ENCODE assay signal across 12 cellular contexts in genomic region chr9:96149881-96150280, GRCh38.
DNase-seq lines count a peak whose midpoint lies in the region; ATAC-seq and TF ChIP-seq lines count a peak whose summit lies in the region.
"Had no signal": no experiment of that assay in that cellular context is flagged by ENCODE, and none has a peak within 500 bp of the region (broad histone marks: within the 10 kb centered on the region; RNA-seq: fewer than 3 reads in every experiment).

No MANE protein-coding gene starts in this region.

- ATAC-seq in HG02623 (IDR thresholded peaks at IDR 0.05; ENCODE audit: unreplicated experiment) (peak; percentile 31), HG03565 (IDR thresholded peaks at IDR 0.05; ENCODE audit: unreplicated experiment) (peak; percentile 31)
- ATAC-seq in stimulated activated memory B cell treated with anti-CD40 and anti-IgM and Interleukin-4, amounts not matched to agents 10 μg/mL and 1 μg/mL and 100 μg/mL, for 72 hours, result peak; percentile 22
- ATAC-seq: A549 had no signal

- DNase-seq in activated CD4-positive, alpha-beta T cell treated with anti-CD3 and anti-CD28 coated beads, Interleukin-2, amount 10 ng/mL, durations not matched to agents 24 days and 14 days, result no peak
- no peak for DNase-seq in activated CD4-positive, alpha-beta T cell treated with anti-CD3 and anti-CD28 coated beads, Interleukin-2, amount 50 U/mL, for 48 hours
- DNase-seq in foreskin melanocyte (no peak), progenitor cell of endocrine pancreas (ENCODE audit: low spot score, unreplicated experiment) (no peak), nephron progenitor cell (no peak)
- DNase-seq: left ventricle myocardium inferior, PC-9, tibial artery had no signal

- peak overlapping the region; percentile 68 for H3K27ac Mint-ChIP-seq in activated CD4-positive, alpha-beta T cell treated with anti-CD3 and anti-CD28 coated beads, Interleukin-2, amount 10 ng/mL, durations not matched to agents 24 days and 14 days
- H3K27ac Mint-ChIP-seq in stimulated activated memory B cell treated with anti-CD40 and anti-IgM and Interleukin-4, amounts not matched to agents 10 μg/mL and 1 μg/mL and 100 μg/mL, for 72 hours, result no peak overlapping the region
- H3K27ac Mint-ChIP-seq in progenitor cell of endocrine pancreas (no peak overlapping the region), nephron progenitor cell (no peak overlapping the region)

- peaks cover 2% of the 10 kb centered on the region for H3K36me3 Mint-ChIP-seq in activated CD4-positive, alpha-beta T cell treated with anti-CD3 and anti-CD28 coated beads, Interleukin-2, amount 10 ng/mL, durations not matched to agents 24 days and 14 days (ENCODE audit: low read depth)
- no peaks in the 10 kb centered on the region for H3K36me3 Mint-ChIP-seq in stimulated activated memory B cell treated with anti-CD40 and anti-IgM and Interleukin-4, amounts not matched to agents 10 μg/mL and 1 μg/mL and 100 μg/mL, for 72 hours
- H3K36me3 Mint-ChIP-seq in progenitor cell of endocrine pancreas (ENCODE audit: insufficient read depth), result no peaks in the 10 kb centered on the region
- H3K36me3 Mint-ChIP-seq in nephron progenitor cell (ENCODE audit: low read depth), result peaks cover 9% of the 10 kb centered on the region

- peaks cover 21% of the 10 kb centered on the region for H3K27me3 Mint-ChIP-seq in activated CD4-positive, alpha-beta T cell treated with anti-CD3 and anti-CD28 coated beads, Interleukin-2, amount 10 ng/mL, durations not matched to agents 24 days and 14 days
- peaks cover 34% of the 10 kb centered on the region for H3K27me3 Mint-ChIP-seq in stimulated activated memory B cell treated with anti-CD40 and anti-IgM and Interleukin-4, amounts not matched to agents 10 μg/mL and 1 μg/mL and 100 μg/mL, for 72 hours
- H3K27me3 Mint-ChIP-seq in progenitor cell of endocrine pancreas (peaks cover 6% of the 10 kb centered on the region), nephron progenitor cell (ENCODE audit: low read depth, poor library complexity) (peaks cover 3% of the 10 kb centered on the region)

- TF ChIP-seq CTCF in progenitor cell of endocrine pancreas (IDR thresholded peaks at IDR 0.05; ENCODE audit: unreplicated experiment) (no peak), nephron progenitor cell (IDR thresholded peaks at IDR 0.05) (no peak)

- H3K9me3 Mint-ChIP-seq in activated CD4-positive, alpha-beta T cell treated with anti-CD3 and anti-CD28 coated beads, Interleukin-2, amount 10 ng/mL, durations not matched to agents 24 days and 14 days, result no peaks in the 10 kb centered on the region
- H3K9me3 Mint-ChIP-seq in stimulated activated memory B cell treated with anti-CD40 and anti-IgM and Interleukin-4, amounts not matched to agents 10 μg/mL and 1 μg/mL and 100 μg/mL, for 72 hours, result no peaks in the 10 kb centered on the region
- H3K9me3 Mint-ChIP-seq in progenitor cell of endocrine pancreas (ENCODE audit: low read depth) (peaks cover 6% of the 10 kb centered on the region), nephron progenitor cell (peaks cover 15% of the 10 kb centered on the region)

- intact Hi-C loops in activated CD4-positive, alpha-beta T cell treated with anti-CD3 and anti-CD28 coated beads, Interleukin-2, amount 10 ng/mL, durations not matched to agents 24 days and 14 days (cut with micrococcal nuclease), result loop anchor here (1.0 to 10.0 kb wide), 5 partner anchors 29 to 425 kb away; no protein-coding TSS in a partner anchor

- H3K4me1 Mint-ChIP-seq in activated CD4-positive, alpha-beta T cell treated with anti-CD3 and anti-CD28 coated beads, Interleukin-2, amount 10 ng/mL, durations not matched to agents 24 days and 14 days, result peaks cover 32% of the 10 kb centered on the region
- H3K4me1 Mint-ChIP-seq in stimulated activated memory B cell treated with anti-CD40 and anti-IgM and Interleukin-4, amounts not matched to agents 10 μg/mL and 1 μg/mL and 100 μg/mL, for 72 hours, result peaks cover 25% of the 10 kb centered on the region
- H3K4me1 Mint-ChIP-seq in progenitor cell of endocrine pancreas (ENCODE audit: low read depth) (no peaks in the 10 kb centered on the region), nephron progenitor cell (peaks cover 13% of the 10 kb centered on the region)

- H3K4me3 Mint-ChIP-seq in activated CD4-positive, alpha-beta T cell treated with anti-CD3 and anti-CD28 coated beads, Interleukin-2, amount 10 ng/mL, durations not matched to agents 24 days and 14 days, result peak overlapping the region; percentile 58
- H3K4me3 Mint-ChIP-seq in stimulated activated memory B cell treated with anti-CD40 and anti-IgM and Interleukin-4, amounts not matched to agents 10 μg/mL and 1 μg/mL and 100 μg/mL, for 72 hours, result peak overlapping the region; percentile 54
- H3K4me3 Mint-ChIP-seq in progenitor cell of endocrine pancreas (ENCODE audit: low read depth), result no peak overlapping the region
- H3K4me3 Mint-ChIP-seq in nephron progenitor cell, result no peak overlapping the region

Comparison
In these comparisons a context has a peak if more than half of its experiments do, and no peak if none do; other contexts are left out.
1. H3K4me3 Mint-ChIP-seq: peak in activated CD4-positive, alpha-beta T cell treated with anti-CD3 and anti-CD28 coated beads, Interleukin-2, amount 10 ng/mL, durations not matched to agents 24 days and 14 days (single experiment) and stimulated activated memory B cell treated with anti-CD40 and anti-IgM and Interleukin-4, amounts not matched to agents 10 μg/mL and 1 μg/mL and 100 μg/mL, for 72 hours (single experiment); none in progenitor cell of endocrine pancreas (single experiment) and nephron progenitor cell (single experiment).
2. Peak in every context shown above with its lines, with median percentiles within 50 percentile points of each other: ATAC-seq.